In the genomic region with DNA sequence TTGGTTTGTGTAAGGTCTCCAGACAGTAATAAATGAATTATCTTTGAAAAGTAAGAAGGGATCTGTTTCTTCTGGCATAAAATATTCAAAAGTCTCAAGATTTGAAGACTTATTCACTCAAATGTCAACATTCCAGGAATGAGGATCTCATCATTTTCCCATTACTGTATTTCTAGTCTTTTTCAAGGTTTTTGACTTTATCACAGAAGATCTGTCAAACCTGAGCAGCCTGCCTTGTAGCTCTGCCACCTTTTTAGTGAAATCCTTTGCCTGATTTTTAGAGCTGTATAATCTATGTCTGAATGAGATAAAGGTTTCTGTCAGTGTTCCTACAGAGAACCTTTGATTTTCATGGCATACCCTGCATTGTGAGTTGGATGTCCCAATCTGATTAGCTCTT, we compare ENCODE assay signal across 11 cellular contexts. TPM values are rescaled to one million over a fixed set of nuclear protein-coding genes. Genes with fewer than 3 reads are reported as not detected.
"Had no signal": no experiment of that assay in that cellular context is flagged by ENCODE, and none has a peak within 500 bp of the region (broad histone marks: within the 10 kb centered on the region; RNA-seq: fewer than 3 reads in every experiment).

No MANE protein-coding gene starts in this region.

- H3K4me3 ChIP-seq: GM23248, GM23338, HAP-1 had no signal

- ATAC-seq: GM23338, HCT116 had no signal

- H3K9me3 ChIP-seq: HAP-1 had no signal

- DNase-seq: GM23248, GOT3, H7, H9, HCEC 1CT, HFFc6 had no signal

- H3K27ac ChIP-seq: GM23248 had no signal

- H2AFZ ChIP-seq: GM23248, GM23338 had no signal

- H3K36me3 ChIP-seq: HAP-1 had no signal

- H3K9ac ChIP-seq: GM23248 had no signal

- H3K4me1 ChIP-seq: HAP-1 had no signal

- H3K4me2 ChIP-seq: GM23338 had no signal

RNA-seq across cellular contexts. Expression of a gene that starts 4.0 kb away (rescaled TPM):
- total RNA-seq: GM23248, GM23338, H1, H4, H7, H9, HFFc6 had no signal
- polyA plus RNA-seq: GM23248, GM23338 had no signal

RNA-seq across cellular contexts. Expression of a gene that starts 21.0 kb away (rescaled TPM):
- total RNA-seq: GM23248, GM23338, H1, H4, H7, H9, HFFc6 had no signal
- polyA plus RNA-seq: GM23248, GM23338, H1 had no signal

RNA-seq across cellular contexts. Expression of a gene that starts 23.9 kb away (rescaled TPM):
- total RNA-seq: GM23248, GM23338, H1, H4, H7, H9, HFFc6 had no signal
- polyA plus RNA-seq: GM23248, GM23338, H1 had no signal

RNA-seq across cellular contexts. Expression of a gene that starts 55.4 kb away (rescaled TPM):
- total RNA-seq: GM23248, GM23338, H1, H4, H7, H9, HFFc6 had no signal
- polyA plus RNA-seq: GM23248, GM23338, H1 had no signal

RNA-seq across cellular contexts. Expression of a gene that starts 56.6 kb away (rescaled TPM):
- total RNA-seq: GM23248, GM23338, H1, H4, H7, H9, HFFc6 had no signal
- polyA plus RNA-seq: GM23248, GM23338, H1 had no signal
